1 cellular context compared by ENCODE assay signal in genomic region chr11:61295596-61295926, GRCh38.
TF ChIP-seq lines count a peak whose summit lies in the region.

No MANE protein-coding gene starts in this region.

TF ChIP-seq in K562, 482 proteins besides CTCF, POLR2A, EP300 and RAD21:
- TF ChIP-seq ZNF133 (CRISPR knock-in tag; IDR thresholded peaks at IDR 0.05) = no peak
- 0 out of 2 replicates have a peak, but pooled peaks have one; percentile 25 for TF ChIP-seq POLR2G (IDR thresholded peaks at IDR 0.05; ENCODE audit: low read depth, low read length)
